In the genomic region with DNA sequence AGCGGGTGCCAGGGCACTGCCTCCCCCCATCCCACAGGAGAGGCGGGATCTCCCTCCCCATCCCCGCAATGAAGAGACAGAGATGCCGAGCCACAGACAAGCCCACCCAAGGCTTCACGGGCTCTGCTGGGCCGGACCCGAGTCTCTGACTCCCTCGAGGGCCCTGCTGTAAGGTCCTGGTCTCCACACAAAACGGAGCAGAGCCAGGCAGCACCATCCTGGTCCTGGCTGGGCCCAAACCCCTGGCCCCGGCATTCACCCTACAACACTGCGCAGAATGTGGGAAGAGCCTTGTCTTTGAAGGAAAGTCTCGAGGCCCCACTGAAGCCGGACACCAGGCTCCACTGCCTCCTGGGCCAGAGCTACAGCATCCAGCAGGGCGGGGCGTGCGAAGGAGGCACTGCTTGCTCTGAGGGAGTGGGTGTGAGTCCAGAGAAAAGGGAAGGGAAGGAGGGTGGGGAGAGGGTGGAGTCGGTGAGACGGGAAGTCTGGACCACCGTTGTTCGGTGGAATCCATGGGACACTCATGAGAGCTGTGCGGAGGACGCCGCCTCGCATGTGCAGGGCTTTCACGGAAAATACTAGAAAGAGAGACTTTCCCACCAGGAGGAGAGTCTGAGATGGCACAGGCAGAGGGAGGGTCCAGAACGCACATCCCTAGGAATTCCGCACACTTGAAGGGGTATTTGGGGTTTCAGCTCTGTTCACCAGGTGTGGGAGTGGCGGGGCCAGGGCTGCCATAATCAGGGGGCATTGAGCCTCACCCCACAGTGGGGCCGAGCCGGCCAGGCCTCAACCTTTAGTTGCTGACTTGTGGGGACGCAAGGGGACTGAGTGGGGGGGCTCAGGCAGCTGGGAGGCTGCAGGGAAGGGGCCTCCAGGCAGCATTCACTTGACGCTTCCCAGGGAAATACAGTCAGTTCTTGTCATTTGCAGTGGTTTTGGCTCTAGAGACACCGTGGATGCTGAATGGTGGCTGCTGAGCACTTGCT, we compare ENCODE assay signal across 23 cellular contexts. TPM values are rescaled to one million over a fixed set of nuclear protein-coding genes. Genes with fewer than 3 reads are reported as not detected.
"Had no signal": no experiment of that assay in that cellular context is flagged by ENCODE, and none has a peak within 500 bp of the region (broad histone marks: within the 10 kb centered on the region; RNA-seq: fewer than 3 reads in every experiment).

No MANE protein-coding gene starts in this region.

- H3K9me3 ChIP-seq: adrenal gland, esophagus muscularis mucosa, heart right ventricle, thyroid gland, upper lobe of left lung had no signal

- ATAC-seq: activated CD4-positive, alpha-beta T cell treated with anti-CD3 and anti-CD28 coated beads for 36 hours; foreskin keratinocyte; heart right ventricle; naive thymus-derived CD8-positive, alpha-beta T cell; stimulated activated naive CD8-positive, alpha-beta T cell treated with anti-CD3 and anti-CD28 coated beads, Interleukin-15, amount 100 ng/mL, for 72 hours had no signal

- H3K36me3 ChIP-seq: adrenal gland, esophagus muscularis mucosa, heart right ventricle, thyroid gland, upper lobe of left lung had no signal

- H3K9me3 Mint-ChIP-seq: activated naive CD4-positive, alpha-beta T cell treated with anti-CD3 and anti-CD28 coated beads for 36 hours had no signal

- H3K36me3 Mint-ChIP-seq: activated naive CD8-positive, alpha-beta T cell treated with anti-CD3 and anti-CD28 coated beads for 36 hours; naive thymus-derived CD8-positive, alpha-beta T cell had no signal

- H3K4me3 Mint-ChIP-seq: activated CD4-positive, alpha-beta T cell treated with anti-CD3 and anti-CD28 coated beads for 36 hours; activated naive CD4-positive, alpha-beta T cell treated with anti-CD3 and anti-CD28 coated beads for 36 hours; activated naive CD8-positive, alpha-beta T cell treated with anti-CD3 and anti-CD28 coated beads for 36 hours; activated T-helper 1 cell treated with anti-CD3 and anti-CD28 coated beads, Interleukin-12 subunit alpha, Interleukin-12 subunit beta, Interleukin-2, Interleukin-4 antibody, amounts not matched to agents 30 ng/mL and 10 ng/mL and 1 ng/mL, durations not matched to agents 14 hours and 24 hours and 36 hours; stimulated activated naive CD8-positive, alpha-beta T cell treated with anti-CD3 and anti-CD28 coated beads, Interleukin-15, amount 100 ng/mL, for 72 hours; T-helper 2 cell treated with Interferon-gamma antibody and Interleukin-4, amounts not matched to agents 5 μg/mL and 100 μg/mL, for 36 hours had no signal

- H3K4me1 Mint-ChIP-seq: activated CD4-positive, alpha-beta T cell treated with anti-CD3 and anti-CD28 coated beads for 36 hours; activated naive CD8-positive, alpha-beta T cell treated with anti-CD3 and anti-CD28 coated beads for 36 hours; naive thymus-derived CD8-positive, alpha-beta T cell; stimulated activated naive CD8-positive, alpha-beta T cell treated with anti-CD3 and anti-CD28 coated beads, Interleukin-15, amount 100 ng/mL, for 72 hours had no signal

- H3K27ac Mint-ChIP-seq: activated CD4-positive, alpha-beta T cell treated with anti-CD3 and anti-CD28 coated beads for 36 hours; activated naive CD4-positive, alpha-beta T cell treated with anti-CD3 and anti-CD28 coated beads for 36 hours; activated naive CD8-positive, alpha-beta T cell treated with anti-CD3 and anti-CD28 coated beads for 36 hours; activated T-helper 1 cell treated with anti-CD3 and anti-CD28 coated beads, Interleukin-12 subunit alpha, Interleukin-12 subunit beta, Interleukin-2, Interleukin-4 antibody, amounts not matched to agents 30 ng/mL and 10 ng/mL and 1 ng/mL, durations not matched to agents 14 hours and 24 hours and 36 hours; T-helper 2 cell treated with Interferon-gamma antibody and Interleukin-4, amounts not matched to agents 5 μg/mL and 100 μg/mL, for 36 hours had no signal

- H3K4me3 ChIP-seq: adrenal gland, esophagus muscularis mucosa, heart right ventricle, thyroid gland, upper lobe of left lung had no signal

- H3K27me3 ChIP-seq: foreskin keratinocyte, thyroid gland had no signal

- H3K4me1 ChIP-seq: adrenal gland, esophagus muscularis mucosa, foreskin keratinocyte, heart right ventricle, upper lobe of left lung had no signal

- H3K27ac ChIP-seq: adrenal gland, esophagus muscularis mucosa, foreskin keratinocyte, heart right ventricle, thyroid gland, upper lobe of left lung had no signal

- DNase-seq: activated CD4-positive, alpha-beta T cell treated with anti-CD3 and anti-CD28 coated beads for 36 hours; activated CD4-positive, CD25-positive, alpha-beta regulatory T cell; activated effector memory CD4-positive, alpha-beta T cell treated with anti-CD3 and anti-CD28 coated beads, Interleukin-2, amount 50 U/mL, for 16 hours; activated naive CD4-positive, alpha-beta T cell treated with anti-CD3 and anti-CD28 coated beads for 36 hours; activated naive CD8-positive, alpha-beta T cell treated with anti-CD3 and anti-CD28 coated beads for 36 hours; activated T-cell treated with anti-CD3 and anti-CD28 coated beads for 4 hours; adrenal gland; central memory CD4-positive, alpha-beta T cell; dermis blood vessel endothelial cell; effector CD4-positive, alpha-beta T cell; foreskin keratinocyte; mesenchymal stem cell; stimulated activated CD4-positive, alpha-beta T cell treated with anti-CD3 and anti-CD28 coated beads, Interleukin-2, amount 100 ng/mL, for 48 hours; stimulated activated naive CD8-positive, alpha-beta T cell treated with anti-CD3 and anti-CD28 coated beads, Interleukin-15, amount 100 ng/mL, for 72 hours; substantia nigra; T-helper 1 cell; thyroid gland had no signal

RNA-seq across cellular contexts. Expression of gene GALNT9, which starts 36.8 kb away (rescaled TPM):
- total RNA-seq: activated naive CD8-positive, alpha-beta T cell treated with anti-CD3 and anti-CD28 coated beads for 36 hours; activated T-helper 1 cell treated with anti-CD3 and anti-CD28 coated beads, Interleukin-12 subunit alpha, Interleukin-12 subunit beta, Interleukin-2, Interleukin-4 antibody, amounts not matched to agents 30 ng/mL and 10 ng/mL and 1 ng/mL, durations not matched to agents 14 hours and 24 hours and 36 hours; foreskin keratinocyte; naive thymus-derived CD8-positive, alpha-beta T cell had no signal
- polyA plus RNA-seq: foreskin keratinocyte; naive thymus-derived CD8-positive, alpha-beta T cell had no signal
